In genomic region chr15:92681141-92681622, GRCh38 we compare ENCODE assay signal across 9 cellular contexts. TPM values are rescaled to one million over a fixed set of nuclear protein-coding genes. Genes with fewer than 3 reads are reported as not detected.
DNase-seq lines count a peak whose midpoint lies in the region; ATAC-seq and TF ChIP-seq lines count a peak whose summit lies in the region.
"Had no signal": no experiment of that assay in that cellular context is flagged by ENCODE, and none has a peak within 500 bp of the region (broad histone marks: within the 10 kb centered on the region; RNA-seq: fewer than 3 reads in every experiment).

No MANE protein-coding gene starts in this region.

- H3K4me3 ChIP-seq in BJ (ENCODE audit: low read depth, low read length), result no peak overlapping the region

- H3K4me3 Mint-ChIP-seq in osteocyte (ENCODE audit: unreplicated experiment), result no peak overlapping the region
- no peak overlapping the region for H3K4me3 Mint-ChIP-seq in activated CD8-positive, alpha-beta memory T cell treated with anti-CD3 and anti-CD28 coated beads, Interleukin-2, amount 10 ng/mL, durations not matched to agents 7 days and 5 days

- no peaks in the 10 kb centered on the region; the same call in 1 of the 2 replicates for H3K27me3 ChIP-seq in BJ (ENCODE audit: control insufficient read depth, insufficient read depth, low read length)

- H3K27me3 Mint-ChIP-seq in osteocyte (ENCODE audit: unreplicated experiment), result peaks cover 39% of the 10 kb centered on the region
- H3K27me3 Mint-ChIP-seq in activated CD8-positive, alpha-beta memory T cell treated with anti-CD3 and anti-CD28 coated beads, Interleukin-2, amount 10 ng/mL, durations not matched to agents 7 days and 5 days, result peaks cover 6% of the 10 kb centered on the region

- peaks cover 26% of the 10 kb centered on the region for H3K4me1 Mint-ChIP-seq in osteocyte (ENCODE audit: unreplicated experiment)
- H3K4me1 Mint-ChIP-seq in activated CD8-positive, alpha-beta memory T cell treated with anti-CD3 and anti-CD28 coated beads, Interleukin-2, amount 10 ng/mL, durations not matched to agents 7 days and 5 days, result no peaks in the 10 kb centered on the region

- H3K36me3 ChIP-seq in BJ (ENCODE audit: control insufficient read depth, insufficient read depth, low read length), result no peaks in the 10 kb centered on the region

- H3K36me3 Mint-ChIP-seq in osteocyte (ENCODE audit: unreplicated experiment), result no peaks in the 10 kb centered on the region
- H3K36me3 Mint-ChIP-seq in activated CD8-positive, alpha-beta memory T cell treated with anti-CD3 and anti-CD28 coated beads, Interleukin-2, amount 10 ng/mL, durations not matched to agents 7 days and 5 days, result no peaks in the 10 kb centered on the region

- peak overlapping the region; percentile 9 for H3K27ac Mint-ChIP-seq in osteocyte (ENCODE audit: unreplicated experiment)
- no peak overlapping the region for H3K27ac Mint-ChIP-seq in activated CD8-positive, alpha-beta memory T cell treated with anti-CD3 and anti-CD28 coated beads, Interleukin-2, amount 10 ng/mL, durations not matched to agents 7 days and 5 days

- CTCF ChIA-PET in BJ (lab: Yijun Ruan, JAX), result interaction anchor here (0.7 to 3.1 kb wide), 4 partner anchors 14 to 159 kb away, joined by 3 to 15 read pairs (median 4); no protein-coding TSS in a partner anchor
- CTCF ChIA-PET in activated CD8-positive, alpha-beta memory T cell treated with anti-CD3 and anti-CD28 coated beads, Interleukin-2, amount 10 ng/mL, durations not matched to agents 7 days and 5 days (lab: Charles Lee), result interaction anchor here (1.7 kb wide), 1 partner anchor 34 kb away, joined by 5 read pairs; no protein-coding TSS in a partner anchor

- TF ChIP-seq CTCF in BJ (IDR thresholded peaks at IDR 0.05; ENCODE audit: insufficient read depth, low read depth, low read length) (no peak), osteocyte (IDR thresholded peaks at IDR 0.05) (no peak)

- DNase-seq in BJ (ENCODE audit: low read depth), result peak; percentile 96
- DNase-seq in SKM-1 (lab: John Stamatoyannopoulos, UW; ENCODE audit: unreplicated experiment), result peak; percentile 15
- peak; percentile 90 for DNase-seq in fibroblast of peridontal ligament (ENCODE audit: extremely low read depth)
- no peak for DNase-seq in osteocyte (ENCODE audit: extremely low spot score, unreplicated experiment)
- DNase-seq in activated CD8-positive, alpha-beta memory T cell treated with anti-CD3 and anti-CD28 coated beads, Interleukin-2, amount 10 ng/mL, durations not matched to agents 7 days and 5 days, result no peak
- no peak for DNase-seq in NCI-H2227 treated with DMSO at 0.1 percent for 48 hours (lab: John Stamatoyannopoulos, UW)
- no peak for DNase-seq in activated naive CD4-positive, alpha-beta T cell treated with Interleukin-2 at 50 U/mL for 16 hours
- DNase-seq: NCI-H187 had no signal

- POLR2A ChIA-PET in BJ (lab: Charles Lee), result no interaction called here

- no peaks in the 10 kb centered on the region for H3K9me3 Mint-ChIP-seq in osteocyte (ENCODE audit: unreplicated experiment)
- H3K9me3 Mint-ChIP-seq in activated CD8-positive, alpha-beta memory T cell treated with anti-CD3 and anti-CD28 coated beads, Interleukin-2, amount 10 ng/mL, durations not matched to agents 7 days and 5 days (ENCODE audit: low read depth), result no peaks in the 10 kb centered on the region

- ATAC-seq in HG02610 (IDR thresholded peaks at IDR 0.05; ENCODE audit: unreplicated experiment), result no peak
- no peak for ATAC-seq in activated CD8-positive, alpha-beta memory T cell treated with anti-CD3 and anti-CD28 coated beads, Interleukin-2, amount 10 ng/mL, durations not matched to agents 7 days and 5 days

RNA-seq across cellular contexts. Expression of gene FAM174B, which starts 25.6 kb away (rescaled TPM):
- polyA plus RNA-seq in BJ (2011; rRNA removed), result 5.1 and 5.8 TPM in 2 replicates
- polyA minus RNA-seq in BJ (2011; rRNA and poly(A)+ RNA removed), result 4.8 and 5.4 TPM in 2 replicates
- total RNA-seq in osteocyte, result 8.2 and 11.0 TPM in 2 replicates
- 1 to 10 TPM; 1.8 to 3.3 TPM for total RNA-seq in activated CD8-positive, alpha-beta memory T cell treated with anti-CD3 and anti-CD28 coated beads, Interleukin-2, amount 10 ng/mL, durations not matched to agents 7 days and 5 days

Comparison
In these comparisons a context has a peak if more than half of its experiments do, and no peak if none do; other contexts are left out.
1. DNase-seq: peak in BJ (single experiment), SKM-1 (single experiment) and fibroblast of peridontal ligament (single experiment); none in osteocyte (single experiment), activated CD8-positive, alpha-beta memory T cell treated with anti-CD3 and anti-CD28 coated beads, Interleukin-2, amount 10 ng/mL, durations not matched to agents 7 days and 5 days (single experiment), NCI-H2227 treated with DMSO at 0.1 percent for 48 hours (single experiment) and activated naive CD4-positive, alpha-beta T cell treated with Interleukin-2 at 50 U/mL for 16 hours (single experiment).